8 cellular contexts compared by ENCODE assay signal in genomic region chr10:79347894-79348639, GRCh38. TPM values are rescaled to one million over a fixed set of nuclear protein-coding genes. Genes with fewer than 3 reads are reported as not detected.
A peak's percentile ranks its signal among the peaks of the same experiment; 100 is the strongest.
DNase-seq lines count a peak whose midpoint lies in the region; ATAC-seq and TF ChIP-seq lines count a peak whose summit lies in the region.

No MANE protein-coding gene starts in this region.

- POLR2A ChIA-PET in AG04450 (lab: Yijun Ruan, JAX): interaction anchor here (0.6 to 2.1 kb wide), 7 partner anchors 11 to 120 kb away, joined by 3 to 7 read pairs (median 3); no protein-coding TSS in a partner anchor

- CTCF ChIA-PET in AG04450 (lab: Charles Lee): interaction anchor here (1.5 to 2.1 kb wide), 2 partner anchors 26 to 53 kb away, joined by 3 to 9 read pairs; no protein-coding TSS in a partner anchor

- H3K9me3 ChIP-seq in AG04450 (ENCODE audit: control insufficient read depth, insufficient read depth, low read length): no peaks in the 10 kb centered on the region; the same call in 1 of the 2 replicates

- H3K4me3 ChIP-seq in AG04450 (ENCODE audit: low read depth, low read length) (peak overlapping the region; percentile 79), fibroblast of villous mesenchyme (ENCODE audit: low read depth, low read length) (peak overlapping the region; percentile 66)

- TF ChIP-seq CTCF in AG04450 (IDR thresholded peaks at IDR 0.05; ENCODE audit: low read depth, low read length): 0 out of 2 replicates have a peak, but pooled peaks have one; percentile 2
- no peak for TF ChIP-seq CTCF in fibroblast of villous mesenchyme (IDR thresholded peaks at IDR 0.05; ENCODE audit: insufficient read depth, low read depth, low read length)

- H3K27ac ChIP-seq in AG04450 (ENCODE audit: low read depth, low read length) (peak overlapping the region; percentile 87), temporal lobe (ENCODE audit: low read depth, low read length) (peak overlapping the region; percentile 76)

- peak; percentile 27 for DNase-seq in AG04450 (ENCODE audit: low read depth, low spot score)
- DNase-seq in OCI-M1 (lab: John Stamatoyannopoulos, UW): peak; percentile 81
- DNase-seq in activated T-helper 9 cell treated with anti-CD3 and anti-CD28 coated beads, Interleukin-2, amount 50 U/mL, for 16 hours (ENCODE audit: low read depth): peak; percentile 68
- peak; percentile 82 for DNase-seq in fibroblast of villous mesenchyme (ENCODE audit: low read depth)
- DNase-seq in occipital lobe (lab: John Stamatoyannopoulos, UW): peak; percentile 21

- ATAC-seq in GM18858 (IDR thresholded peaks at IDR 0.05; ENCODE audit: unreplicated experiment) (peak; percentile 58), HG03039 (IDR thresholded peaks at IDR 0.05; ENCODE audit: unreplicated experiment) (peak; percentile 56)

- H3K27me3 ChIP-seq in AG04450 (ENCODE audit: control insufficient read depth, insufficient read depth, low read length): no peaks in the 10 kb centered on the region

RNA-seq across cellular contexts. Expression of gene PPIF, which starts 0.8 kb away (rescaled TPM):
- 68.6 and 77.2 TPM in 2 replicates for polyA plus RNA-seq in AG04450 (2011; rRNA removed)
- 50.0 and 81.1 TPM in 2 replicates for polyA minus RNA-seq in AG04450 (2011; rRNA and poly(A)+ RNA removed)
- total RNA-seq in fibroblast of villous mesenchyme (32.9 and 42.7 TPM in 2 replicates), occipital lobe (5.8 TPM), temporal lobe (9.8 TPM)

Comparison
In these comparisons a context has a peak if more than half of its experiments do, and no peak if none do; other contexts are left out.
1. Peak in every context shown above with its lines: DNase-seq, ATAC-seq, H3K4me3 ChIP-seq and H3K27ac ChIP-seq.
2. DNase-seq: peak in every context shown above with its lines; median percentile 82 in fibroblast of villous mesenchyme; 81 in OCI-M1; 68 in activated T-helper 9 cell treated with anti-CD3 and anti-CD28 coated beads, Interleukin-2, amount 50 U/mL, for 16 hours; 27 in AG04450; 21 in occipital lobe.